In genomic region chr2:30026091-30027055, GRCh38 we compare ENCODE assay signal across 8 cellular contexts.
DNase-seq lines count a peak whose midpoint lies in the region; ATAC-seq and TF ChIP-seq lines count a peak whose summit lies in the region.

No MANE protein-coding gene starts in this region.

- H4K20me1 ChIP-seq in SK-N-SH (ENCODE audit: insufficient read depth): no peaks in the 10 kb centered on the region

- peak; percentile 95 for TF ChIP-seq RAD21 in SK-N-SH (IDR thresholded peaks at IDR 0.05; ENCODE audit: low read length)

- peak; percentile 72 for DNase-seq in Caki2 (ENCODE audit: low read depth)
- peak; percentile 17 to 67 for DNase-seq in HAP-1 (ENCODE audit: low spot score in 2 of 2)
- DNase-seq in SK-N-SH: peak; percentile 89
- DNase-seq in foreskin fibroblast: peak; percentile 70 to 81
- DNase-seq in posterior cingulate gyrus: peak; percentile 36 to 95 (median 77)
- no peak for DNase-seq in NCI-H226
- no peak for DNase-seq in activated naive CD4-positive, alpha-beta T cell treated with Interleukin-2 at 50 U/mL for 16 hours

- H3K36me3 ChIP-seq in HAP-1 (replicated peaks): no peaks in the 10 kb centered on the region
- no peaks in the 10 kb centered on the region for H3K36me3 ChIP-seq in SK-N-SH (replicated peaks in 1 of 2; ENCODE audit: control insufficient read depth in 1 of 2, insufficient read depth in 2 of 2, low read length in 1 of 2)

- in situ Hi-C loops in Caki2 (cut with HindIII; ENCODE audit: low pct_unique_long_range_greater_than_20kb, low sequenced_read_pairs): no loop called here
- in situ Hi-C loops in HAP-1 (cut with MboI; ENCODE audit: low sequenced_read_pairs): loop anchor here (10.0 kb wide), 1 partner anchor 102 kb away; the partner anchor contains the start of gene ALK

- H3K27me3 ChIP-seq in HAP-1 (ENCODE audit: low read depth) (peaks cover 8% of the 10 kb centered on the region), SK-N-SH (ENCODE audit: insufficient read depth) (0 out of 2 replicates have a peak, but pooled peaks cover 4% of the 10 kb centered on the region)

- no peak overlapping the region for H3K9ac ChIP-seq in SK-N-SH

- TF ChIP-seq EP300 in SK-N-SH (IDR thresholded peaks at IDR 0.05; ENCODE audit: borderline replicate concordance in 1 of 2, low read depth in 1 of 2, low read length in 1 of 2): peak in 1 of 2 experiments; percentile 89; a peak in 2 of 4 replicates

- H3K4me2 ChIP-seq in SK-N-SH: peak overlapping the region; percentile 63

- ATAC-seq in GM19035 (IDR thresholded peaks at IDR 0.05; ENCODE audit: unreplicated experiment): no peak

- WGBS in SK-N-SH (ENCODE audit: low lambda C conversion rate): 8% methylated on average over 23 of the region's 23 CpGs

- peak overlapping the region in 1 of 2 experiments; percentile 92; a peak in 2 of 4 replicates for H3K27ac ChIP-seq in SK-N-SH (ENCODE audit: low read depth in 2 of 2, low read length in 1 of 2)

- CTCF ChIA-PET in SK-N-SH (lab: Yijun Ruan, JAX): interaction anchor here (0.5 to 20.5 kb wide), 93 partner anchors 8 to 1132 kb away, joined by 3 to 398 read pairs (median 4); partner anchors contain the start of genes ALK and WDR43

- TF ChIP-seq CTCF in SK-N-SH (IDR thresholded peaks at IDR 0.05): peak; percentile 83
- TF ChIP-seq CTCF in foreskin fibroblast (IDR thresholded peaks at IDR 0.05; ENCODE audit: low read depth, low read length): peak; percentile 65

- no peaks in the 10 kb centered on the region for H3K79me2 ChIP-seq in SK-N-SH (ENCODE audit: insufficient read depth)

- H3K4me1 ChIP-seq in HAP-1 (no peaks in the 10 kb centered on the region), SK-N-SH (ENCODE audit: control insufficient read depth in 1 of 2, insufficient read depth in 2 of 2, low read depth in 1 of 2, low read length in 1 of 2) (peaks cover 5 to 57% of the 10 kb centered on the region in 2 experiments; a peak in 3 of 4 replicates)

- no peaks in the 10 kb centered on the region for H3F3A ChIP-seq in SK-N-SH (replicated peaks; ENCODE audit: insufficient read depth)

- H3K9me2 ChIP-seq in SK-N-SH: no peaks in the 10 kb centered on the region

- intact Hi-C loops in posterior cingulate gyrus (cut with DNase I): loop anchor here (1.0 kb wide), 1 partner anchor 104 kb away; no protein-coding TSS in a partner anchor

- H3K9me3 ChIP-seq in HAP-1: no peaks in the 10 kb centered on the region
- no peaks in the 10 kb centered on the region for H3K9me3 ChIP-seq in SK-N-SH

- H3K4me3 ChIP-seq in HAP-1 (no peak overlapping the region), SK-N-SH (ENCODE audit: low read depth in 2 of 2, low read length in 1 of 2) (peak overlapping the region; percentile 21 to 30; a peak in 3 of 4 replicates), foreskin fibroblast (ENCODE audit: low read depth in 1 of 2, low read length in 2 of 2) (no peak overlapping the region)

- H2AFZ ChIP-seq in SK-N-SH (ENCODE audit: low read depth): peak overlapping the region; percentile 31; the same call in 1 of the 2 replicates

- POLR2A ChIA-PET in SK-N-SH (lab: Yijun Ruan, JAX): interaction anchor here (0.7 to 4.8 kb wide), 13 partner anchors 49 to 910 kb away, joined by 3 to 66 read pairs (median 3); partner anchors contain the start of gene ALK

TF ChIP-seq in SK-N-SH, 30 proteins besides CTCF, POLR2A, EP300 and RAD21 (continues in another document):
- no peak for TF ChIP-seq FOXM1 (IDR thresholded peaks at IDR 0.05; ENCODE audit: low read depth)
- peak; percentile 34; the same call in 1 of the 2 replicates for TF ChIP-seq POLR2AphosphoS5 (IDR thresholded peaks at IDR 0.05; ENCODE audit: low read depth, low read length)
- TF ChIP-seq MXI1 (IDR thresholded peaks at IDR 0.05; ENCODE audit: low read depth, low read length): peak; percentile 99
- TF ChIP-seq ZBTB33 (IDR thresholded peaks at IDR 0.05; ENCODE audit: borderline replicate concordance, low read depth): no peak
- TF ChIP-seq SIN3A (IDR thresholded peaks at IDR 0.05; ENCODE audit: borderline replicate concordance, low read depth, low read length): peak; percentile 25; the same call in 1 of the 2 replicates
- no peak for TF ChIP-seq RFX5 (IDR thresholded peaks at IDR 0.05; ENCODE audit: low read length)
- no peak for TF ChIP-seq NFIC (IDR thresholded peaks at IDR 0.05; ENCODE audit: borderline replicate concordance)
- TF ChIP-seq MEF2A (IDR thresholded peaks at IDR 0.05; ENCODE audit: borderline replicate concordance, low read depth): no peak
- TF ChIP-seq IRF3 (IDR thresholded peaks at IDR 0.05; ENCODE audit: low read depth, low read length): no peak
- no peak for TF ChIP-seq GABPA (IDR thresholded peaks at IDR 0.05; ENCODE audit: low read depth)
- TF ChIP-seq CHD2 (IDR thresholded peaks at IDR 0.05; ENCODE audit: low read length, partially characterized antibody): peak; percentile 77
- no peak for TF ChIP-seq TAF1 (IDR thresholded peaks at IDR 0.05; ENCODE audit: borderline replicate concordance, low read depth, low read length)
- TF ChIP-seq USF1 (IDR thresholded peaks at IDR 0.05; ENCODE audit: borderline replicate concordance, low read depth): no peak
- TF ChIP-seq SMC3 (IDR thresholded peaks at IDR 0.05; ENCODE audit: low read depth, low read length): peak; percentile 92
- TF ChIP-seq FOSL2 (IDR thresholded peaks at IDR 0.05; ENCODE audit: borderline replicate concordance, low read depth): no peak
- peak; percentile 52; the same call in 1 of the 2 replicates for TF ChIP-seq MAX (IDR thresholded peaks at IDR 0.05; ENCODE audit: low read depth)
- peak; percentile 84 for TF ChIP-seq RCOR1 (IDR thresholded peaks at IDR 0.05; ENCODE audit: low read length)
- peak; percentile 93 for TF ChIP-seq FOXJ3 (CRISPR knock-in tag; IDR thresholded peaks at IDR 0.05)
- peak; percentile 33; the same call in 1 of the 2 replicates for TF ChIP-seq PBX3 (IDR thresholded peaks at IDR 0.05)
- TF ChIP-seq NRF1 (IDR thresholded peaks at IDR 0.05; ENCODE audit: low read depth, low read length): no peak; the same call in 1 of the 2 replicates
- no peak for TF ChIP-seq TEAD4 (IDR thresholded peaks at IDR 0.05; ENCODE audit: borderline replicate concordance, insufficient read depth)
- TF ChIP-seq YY1 (IDR thresholded peaks at IDR 0.05; ENCODE audit: low read depth): no peak
- TF ChIP-seq TCF12 (IDR thresholded peaks at IDR 0.05): peak; percentile 39

Comparison
In these comparisons a context has a peak if more than half of its experiments do, and no peak if none do; other contexts are left out.
1. DNase-seq: peak in Caki2 (single experiment), HAP-1 (2 of 2), SK-N-SH (single experiment), foreskin fibroblast (2 of 2) and posterior cingulate gyrus (10 of 10); none in NCI-H226 (single experiment) and activated naive CD4-positive, alpha-beta T cell treated with Interleukin-2 at 50 U/mL for 16 hours (single experiment).
2. H3K4me3 ChIP-seq: peak in SK-N-SH (2 of 2); none in HAP-1 (single experiment) and foreskin fibroblast (0 of 2).